ENCODE assay signal across 1 cellular context in the genomic region with DNA sequence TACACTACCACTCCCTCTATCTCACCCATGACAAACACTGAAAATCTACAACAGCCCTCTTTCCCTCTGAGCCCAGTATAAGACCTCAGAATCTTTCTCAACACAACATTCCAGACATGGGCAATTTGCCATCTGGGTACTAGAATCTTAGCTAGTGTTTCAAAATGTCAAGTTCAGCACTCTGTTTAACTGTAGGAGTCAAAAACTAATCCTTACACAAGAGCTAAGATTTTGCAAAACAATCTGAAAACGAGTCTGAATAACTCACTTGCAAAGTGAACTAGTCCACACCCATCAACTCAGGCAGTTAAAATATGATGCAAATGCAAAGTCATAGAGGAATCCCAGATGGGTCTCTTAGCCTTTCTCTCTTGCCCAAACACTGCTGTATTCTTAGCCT.
TF ChIP-seq lines count a peak whose summit lies in the region.

No MANE protein-coding gene starts in this region.

TF ChIP-seq in IMR-90, 13 proteins besides CTCF, POLR2A, EP300 and RAD21:
- TF ChIP-seq CEBPB (IDR thresholded peaks at IDR 0.05; ENCODE audit: low read depth, low read length), result peak; percentile 41; the same call in 1 of the 2 replicates
- no peak for TF ChIP-seq RFX5 (IDR thresholded peaks at IDR 0.05; ENCODE audit: low read depth, low read length)
- no peak for TF ChIP-seq BHLHE40 (IDR thresholded peaks at IDR 0.05; ENCODE audit: low read depth, low read length)
